Comparison of ENCODE assay signal across 8 cellular contexts in the genomic region with DNA sequence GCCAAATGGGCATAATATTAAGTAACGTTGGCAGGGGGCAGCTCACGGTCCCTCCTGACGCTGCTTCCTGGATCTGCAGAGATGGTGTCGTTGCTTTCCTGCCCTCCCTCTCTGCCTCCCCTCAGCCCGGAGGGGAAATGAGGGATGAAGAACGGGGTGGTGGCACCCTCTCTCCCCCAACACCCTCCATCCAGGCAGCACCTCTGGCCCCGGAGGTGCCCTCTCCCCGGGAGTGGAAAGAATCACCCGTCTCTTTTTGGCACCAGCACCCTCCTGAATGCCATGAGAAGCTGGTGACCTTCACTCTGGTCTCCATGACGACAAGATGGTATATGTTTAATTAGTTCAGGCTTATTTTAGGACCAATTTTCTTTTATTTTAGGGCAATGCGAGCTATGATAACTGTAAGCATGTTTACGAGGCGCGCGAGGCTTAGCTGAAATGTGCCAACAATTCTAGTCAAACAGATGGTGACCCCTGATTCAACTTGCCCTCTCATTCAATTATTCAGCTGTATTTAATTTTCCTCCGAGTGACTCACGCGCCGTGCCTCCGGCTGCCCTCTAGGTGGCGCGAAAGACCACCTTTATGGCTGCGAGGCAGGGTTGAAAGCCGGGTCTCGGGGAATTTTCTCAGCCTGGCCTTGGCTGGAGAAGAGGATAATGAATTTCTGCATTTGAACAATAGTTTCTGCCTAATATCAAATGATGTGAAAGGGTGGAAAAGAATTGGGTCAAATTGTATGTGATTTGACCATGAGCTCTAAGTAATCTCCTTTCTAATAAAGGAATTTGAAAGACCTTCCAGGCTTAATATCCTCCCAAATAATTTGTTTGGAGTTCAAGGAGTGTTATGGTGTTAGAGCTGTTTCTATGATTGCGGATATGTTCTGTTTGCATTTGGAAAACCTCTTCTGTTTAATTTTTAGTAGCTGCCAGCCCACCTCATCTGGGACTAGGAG.
A peak's percentile ranks its signal among the peaks of the same experiment; 100 is the strongest.
DNase-seq lines count a peak whose midpoint lies in the region; ATAC-seq, FAIRE-seq and TF ChIP-seq lines count a peak whose summit lies in the region.

No MANE protein-coding gene starts in this region.

- H2AFZ ChIP-seq in GM23248 (no peak overlapping the region), H1 (ENCODE audit: low read length) (no peak overlapping the region)

- no peak overlapping the region for H3K14ac ChIP-seq in H1 (ENCODE audit: insufficient read length)

- H3K18ac ChIP-seq in H1 (ENCODE audit: extremely low read depth, low read length) = no peak overlapping the region

- no peak overlapping the region for H4K91ac ChIP-seq in H1 (replicated peaks; ENCODE audit: insufficient read length, low read length)

- FAIRE-seq in H1 (lab: Jason Lieb, UNC) = peak; percentile 24

- no peaks in the 10 kb centered on the region for H3K23me2 ChIP-seq in H1 (ENCODE audit: low read depth, low read length)

- in situ Hi-C loops in GM23248 (cut with MboI) = loop anchor here (25.0 kb wide), 1 partner anchor 1554 kb away; no protein-coding TSS in a partner anchor

- H3K27ac ChIP-seq in GM23248 = no peak overlapping the region
- H3K27ac ChIP-seq in H1 (ENCODE audit: low read depth, low read length) = no peak overlapping the region

- H2BK5ac ChIP-seq in H1 (ENCODE audit: low read depth, low read length) = no peak overlapping the region

- H3K4me1 ChIP-seq in GM23248 (ENCODE audit: insufficient read depth) (no peaks in the 10 kb centered on the region), H1 (replicated peaks in 1 of 4; ENCODE audit: control insufficient read depth in 3 of 4, insufficient read depth in 4 of 4, low read length in 3 of 4) (peaks cover 0 to 3% (median 0%) of the 10 kb centered on the region in 4 experiments; a peak in 2 of 7 replicates)

- POLR2A ChIA-PET in H1 (lab: Charles Lee; ENCODE audit: partially characterized antibody) = interaction anchor here (0.6 kb wide), 1 partner anchor 11 kb away, joined by 3 read pairs; no protein-coding TSS in a partner anchor

- H3K4me2 ChIP-seq in GM23248 (ENCODE audit: unreplicated experiment) = no peak overlapping the region
- H3K4me2 ChIP-seq in H1 (ENCODE audit: insufficient read depth in 1 of 2, low read depth in 2 of 2, low read length in 2 of 2) = no peak overlapping the region

- TF ChIP-seq CTCF in H1 (IDR thresholded peaks at IDR 0.05; ENCODE audit: control extremely low read depth in 1 of 3, insufficient read depth in 1 of 3, low read depth in 1 of 3, low read length in 3 of 3) = peak; percentile 79 to 88 (median 86)

- no peaks in the 10 kb centered on the region for H3K9me3 ChIP-seq in GM23248 (ENCODE audit: low read depth)
- H3K9me3 ChIP-seq in H1 (ENCODE audit: insufficient read depth in 2 of 2, low read depth in 1 of 2, low read length in 1 of 2) = no peaks in the 10 kb centered on the region

- H2BK120ac ChIP-seq in H1 (replicated peaks; ENCODE audit: low read depth, low read length) = no peak overlapping the region

- H3K23ac ChIP-seq in H1 (ENCODE audit: insufficient read length) = no peak overlapping the region

- H3K9me2 ChIP-seq in GM23248 (ENCODE audit: insufficient read depth) = no peaks in the 10 kb centered on the region

- CTCF ChIA-PET in H1 (lab: Charles Lee; ENCODE audit: partially characterized antibody) = interaction anchor here (0.6 to 6.7 kb wide), 42 partner anchors 8 to 1614 kb away, joined by 3 to 94 read pairs (median 4); no protein-coding TSS in a partner anchor

- H3K27me3 ChIP-seq in GM23248 (replicated peaks; ENCODE audit: insufficient read depth) = peaks cover 27% of the 10 kb centered on the region
- no peaks in the 10 kb centered on the region for H3K27me3 ChIP-seq in H1 (replicated peaks in 1 of 4; ENCODE audit: control insufficient read depth in 3 of 4, extremely low read depth in 1 of 4, insufficient read depth in 3 of 4, low read length in 3 of 4)

- H3K4me3 ChIP-seq in GM23248 (no peak overlapping the region), H1 (ENCODE audit: extremely low read depth in 1 of 4, insufficient read depth in 2 of 4, low read depth in 3 of 4, low read length in 4 of 4) (no peak overlapping the region)

- TF ChIP-seq RAD21 in H1 (IDR thresholded peaks at IDR 0.05 in 1 of 2, conservative IDR thresholded peaks at IDR 0.05 in 1 of 2; ENCODE audit: low read depth in 2 of 2, low read length in 2 of 2) = peak; percentile 92 to 94

- H3K36me3 ChIP-seq in GM23248 (ENCODE audit: low read depth) (no peaks in the 10 kb centered on the region), H1 (ENCODE audit: control insufficient read depth in 2 of 4, insufficient read depth in 4 of 4, low read length in 3 of 4) (no peaks in the 10 kb centered on the region)

- no peak for ATAC-seq in HG03025 (IDR thresholded peaks at IDR 0.05; ENCODE audit: low FRiP score, unreplicated experiment)

- no peak overlapping the region for H3K4ac ChIP-seq in H1 (replicated peaks; ENCODE audit: insufficient read length, low read depth, low read length)

- H3F3A ChIP-seq in GM23248 (ENCODE audit: insufficient read depth) = no peaks in the 10 kb centered on the region

- no peak for TF ChIP-seq POLR2A in H1 (IDR thresholded peaks at IDR 0.05; ENCODE audit: control extremely low read depth in 1 of 2, low read depth in 2 of 2, low read length in 2 of 2)

- H4K8ac ChIP-seq in H1 (ENCODE audit: extremely low read depth, insufficient read depth, low read length) = no peak overlapping the region

- no peak for TF ChIP-seq EP300 in H1 (IDR thresholded peaks at IDR 0.05; ENCODE audit: borderline replicate concordance in 1 of 2, low read depth in 2 of 2, low read length in 2 of 2)

- WGBS in GM23248 (ENCODE audit: low coverage in 1 of 2, low lambda C conversion rate in 2 of 2, missing lambda C conversion rate in 2 of 2), 2 experiments = 13 to 18% methylated on average over 26 of the region's 26 CpGs
- 36% methylated on average over 26 of the region's 26 CpGs; no CpG with 5 or more reads in 1 of the 2 experiments for WGBS in H1 (ENCODE audit: extremely low coverage in 1 of 2, insufficient coverage in 1 of 2, insufficient read length in 1 of 2, insufficient replicate concordance in 2 of 2, low coverage in 1 of 2, low lambda C conversion rate in 2 of 2, missing lambda C conversion rate in 1 of 2), 2 experiments

- H3K9ac ChIP-seq in GM23248 = no peak overlapping the region
- H3K9ac ChIP-seq in H1 (replicated peaks in 1 of 4; ENCODE audit: extremely low read depth in 1 of 4, low read depth in 3 of 4, low read length in 3 of 4) = no peak overlapping the region

- H2AK5ac ChIP-seq in H1 (ENCODE audit: low read depth, low read length) = no peak overlapping the region

- no peak overlapping the region for H2BK15ac ChIP-seq in H1 (ENCODE audit: low read length)

- DNase-seq in AG20443 (ENCODE audit: low spot score) (peak; percentile 94), GM23248 (peak; percentile 94), NCI-H526 (lab: John Stamatoyannopoulos, UW) (peak; percentile 35 to 86), H1 (ENCODE audit: low read depth in 1 of 2, low spot score in 2 of 2) (peak in 1 of 2 experiments; percentile 82), medulla oblongata (ENCODE audit: extremely low spot score) (peak; percentile 85)
- peak; percentile 63 to 65 for DNase-seq in activated CD4-positive, alpha-beta T cell treated with anti-CD3 and anti-CD28 coated beads, Interleukin-2, amount 50 U/mL, for 48 hours
- DNase-seq in stimulated activated CD8-positive, alpha-beta memory T cell treated with anti-CD3 and anti-CD28 coated beads, Interleukin-15, amount 100 ng/mL, for 48 hours (ENCODE audit: low read depth in 2 of 2) = peak; percentile 14

- no peaks in the 10 kb centered on the region for H4K20me1 ChIP-seq in GM23248 (ENCODE audit: insufficient read depth)
- H4K20me1 ChIP-seq in H1 (replicated peaks in 1 of 2; ENCODE audit: control insufficient read depth in 1 of 2, insufficient read depth in 2 of 2, low read length in 2 of 2) = no peaks in the 10 kb centered on the region

- H3K79me2 ChIP-seq in GM23248 (ENCODE audit: insufficient read depth) = no peaks in the 10 kb centered on the region
- no peaks in the 10 kb centered on the region for H3K79me2 ChIP-seq in H1 (ENCODE audit: control insufficient read depth in 1 of 2, insufficient read depth in 2 of 2, low read length in 2 of 2)

- no peak overlapping the region for H4K5ac ChIP-seq in H1 (ENCODE audit: insufficient read length, low read depth, low read length)

- no peaks in the 10 kb centered on the region for H3K79me1 ChIP-seq in H1 (ENCODE audit: low read depth, low read length)

- H2BK20ac ChIP-seq in H1 (ENCODE audit: low read length) = no peak overlapping the region

- H3K56ac ChIP-seq in H1 (replicated peaks; ENCODE audit: insufficient read length, low read depth, low read length) = no peak overlapping the region

- H2BK12ac ChIP-seq in H1 (ENCODE audit: low read depth, low read length) = 0 out of 2 replicates have a peak overlapping the region, but pooled peaks have one; percentile 1
